ENCODE assay signal across 8 cellular contexts in the genomic region with DNA sequence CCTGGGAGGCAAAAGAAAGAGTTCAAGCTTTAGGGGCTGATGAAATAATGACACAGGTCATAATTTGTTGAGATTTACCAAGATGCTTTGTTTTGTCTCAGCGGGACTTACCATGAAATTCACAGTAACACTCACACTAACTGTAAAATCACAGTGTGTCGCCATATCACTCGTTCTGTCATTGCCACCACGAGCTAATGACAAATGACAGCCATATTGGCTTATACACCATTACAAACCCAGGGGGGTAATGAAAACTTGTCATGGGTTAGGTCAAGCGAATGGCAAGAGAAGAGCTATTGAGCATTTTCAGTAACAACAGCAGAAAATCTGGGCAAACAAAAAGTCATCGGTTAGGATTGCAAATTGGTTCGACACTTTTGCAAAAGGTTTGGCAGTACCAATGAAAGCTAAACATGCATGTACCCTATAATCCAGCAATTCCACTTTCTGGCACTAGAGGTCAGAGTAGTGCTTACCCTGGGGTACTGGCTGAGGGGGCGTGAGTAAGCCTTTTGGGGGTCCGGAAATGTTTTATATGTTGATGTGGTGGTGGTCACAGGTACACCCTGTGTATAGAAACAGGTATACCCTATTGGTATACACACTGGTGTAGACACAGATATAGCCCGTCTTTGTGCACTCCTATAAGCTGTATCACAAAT.
DNase-seq lines count a peak whose midpoint lies in the region; TF ChIP-seq lines count a peak whose summit lies in the region.

No MANE protein-coding gene starts in this region.

- H3K9me3 ChIP-seq in MM.1S (replicated peaks; ENCODE audit: insufficient read depth, low read length) (no peaks in the 10 kb centered on the region), ovary (no peaks in the 10 kb centered on the region)

- H3K27ac ChIP-seq in MM.1S (ENCODE audit: low read length) (no peak overlapping the region), ovary (no peak overlapping the region)

- DNase-seq in activated CD4-positive, alpha-beta T cell treated with anti-CD3 and anti-CD28 coated beads for 48 hours = peak; percentile 3
- no peak for DNase-seq in activated CD4-positive, alpha-beta T cell treated with anti-CD3 and anti-CD28 coated beads, Interleukin-2, amount 50 U/mL, for 4 hours
- peak; percentile 38 for DNase-seq in MM.1S
- peak in 1 of 2 donors; percentile 3 for DNase-seq in cardiac fibroblast (ENCODE audit: low read depth in 2 of 2)
- peak; percentile 12 for DNase-seq in retina
- no peak for DNase-seq in ovary
- no peak for DNase-seq in HPDE6-E6E7 (ENCODE audit: extremely low spot score)
- no peak for DNase-seq in foreskin melanocyte

- H2AFZ ChIP-seq in MM.1S (ENCODE audit: low read length) = no peak overlapping the region

- peak; percentile 70 for TF ChIP-seq CTCF in MM.1S (IDR thresholded peaks at IDR 0.05; ENCODE audit: low read length)
- peak; percentile 34 for TF ChIP-seq CTCF in cardiac fibroblast (IDR thresholded peaks at IDR 0.05; ENCODE audit: low read depth, low read length)
- TF ChIP-seq CTCF in ovary (IDR thresholded peaks at IDR 0.05) = no peak

- no peak for TF ChIP-seq EP300 in ovary (IDR thresholded peaks at IDR 0.05)

- H3K36me3 ChIP-seq in MM.1S (replicated peaks; ENCODE audit: insufficient read depth, low read length) (no peaks in the 10 kb centered on the region), ovary (no peaks in the 10 kb centered on the region)

- WGBS in ovary, 3 donors = 56 to 57% (median 56%) methylated on average over 10 of the region's 10 CpGs

- no peaks in the 10 kb centered on the region for H3K9me2 ChIP-seq in MM.1S (replicated peaks; ENCODE audit: insufficient read depth, low read length)

- no peak for TF ChIP-seq POLR2A in ovary (IDR thresholded peaks at IDR 0.05)

- H3K4me3 ChIP-seq in MM.1S (ENCODE audit: low read length) (no peak overlapping the region), cardiac fibroblast (replicated peaks in 1 of 2; ENCODE audit: low read depth in 2 of 2, low read length in 2 of 2) (no peak overlapping the region), ovary (no peak overlapping the region)

- H3K4me1 ChIP-seq in MM.1S (ENCODE audit: low read length) (no peaks in the 10 kb centered on the region), ovary (ENCODE audit: insufficient read depth) (no peaks in the 10 kb centered on the region)

- no peaks in the 10 kb centered on the region for H4K20me1 ChIP-seq in MM.1S (ENCODE audit: insufficient read depth, low read length)

- no peaks in the 10 kb centered on the region for H3F3A ChIP-seq in MM.1S (ENCODE audit: insufficient read depth, low read length)

- H3K27me3 ChIP-seq in MM.1S (replicated peaks; ENCODE audit: insufficient read depth, low read length) (no peaks in the 10 kb centered on the region), ovary (no peaks in the 10 kb centered on the region)

- intact Hi-C loops in ovary (cut with DNase I) = no loop called here

- H3K4me2 ChIP-seq in MM.1S (ENCODE audit: low read depth, low read length) = no peak overlapping the region

- H3K79me2 ChIP-seq in MM.1S (ENCODE audit: low read length) = no peaks in the 10 kb centered on the region

- H3K9ac ChIP-seq in MM.1S (ENCODE audit: low read length) = no peak overlapping the region

Comparison
In these comparisons a context has a peak if more than half of its experiments do, and no peak if none do; other contexts are left out.
1. DNase-seq: peak in activated CD4-positive, alpha-beta T cell treated with anti-CD3 and anti-CD28 coated beads for 48 hours (single experiment), MM.1S (single experiment) and retina (single experiment); none in activated CD4-positive, alpha-beta T cell treated with anti-CD3 and anti-CD28 coated beads, Interleukin-2, amount 50 U/mL, for 4 hours (0 of 2), ovary (0 of 5), HPDE6-E6E7 (single experiment) and foreskin melanocyte (single experiment).
2. CTCF ChIP-seq: peak in MM.1S (single experiment) and cardiac fibroblast (single experiment); none in ovary (0 of 3).